Comparison of ENCODE assay signal across 1 cellular context in the genomic region with DNA sequence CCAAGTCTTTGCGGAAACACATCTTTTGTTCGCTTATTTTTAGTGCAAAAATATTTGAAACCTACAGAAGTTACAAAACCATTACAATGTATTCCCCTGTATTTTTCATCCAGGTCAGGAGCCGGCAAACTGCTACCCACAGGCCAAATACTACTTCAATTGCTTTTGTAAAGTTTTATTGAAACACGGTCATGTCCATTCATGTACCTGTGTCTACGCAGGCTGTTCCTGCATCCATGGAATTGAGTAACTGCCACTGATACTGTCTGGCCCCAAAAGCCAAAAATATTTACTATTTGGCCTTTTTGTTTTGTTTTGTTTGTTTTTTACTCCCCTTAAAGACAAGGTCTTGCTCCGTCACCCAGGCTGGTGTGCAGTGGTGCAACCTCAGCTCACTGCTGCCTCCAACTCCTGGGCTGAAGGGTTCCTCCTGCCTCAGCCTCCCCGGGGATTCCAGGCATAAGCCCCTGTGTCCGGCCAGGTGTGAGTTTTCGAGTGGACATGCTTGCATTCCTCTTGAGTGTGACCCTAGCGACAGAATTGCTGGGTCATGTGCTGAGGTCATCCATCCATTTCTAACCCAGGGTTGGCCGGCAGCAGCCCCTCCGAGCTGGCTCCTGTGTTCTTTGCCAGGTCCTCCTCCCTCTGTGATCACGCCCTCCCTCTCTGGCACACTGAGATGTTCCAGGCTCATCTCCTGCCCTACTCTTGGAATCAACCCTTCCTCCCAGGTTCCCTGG.
TF ChIP-seq lines count a peak whose summit lies in the region.

No MANE protein-coding gene starts in this region.

TF ChIP-seq in K562, 482 proteins besides CTCF, POLR2A, EP300 and RAD21:
- TF ChIP-seq ZNF384 (IDR thresholded peaks at IDR 0.05; ENCODE audit: low read depth, low read length) (no peak), ZNF431 (CRISPR knock-in tag; IDR thresholded peaks at IDR 0.05) (no peak), ZNF668 (CRISPR knock-in tag; IDR thresholded peaks at IDR 0.05) (no peak), ZBTB40 (IDR thresholded peaks at IDR 0.05) (peak; percentile 84), ZBTB40 (CRISPR knock-in tag; IDR thresholded peaks at IDR 0.05) (no peak), ZNF316 (IDR thresholded peaks at IDR 0.05) (peak; percentile 42; the same call in 1 of the 2 replicates), ZNF253 (CRISPR knock-in tag; conservative IDR thresholded peaks at IDR 0.05) (no peak), JUND (IDR thresholded peaks at IDR 0.05; ENCODE audit: borderline replicate concordance, low read depth, low read length) (no peak; the same call in 1 of the 2 replicates), JUND (tag; IDR thresholded peaks at IDR 0.05; ENCODE audit: borderline replicate concordance, low read depth, low read length) (0 out of 3 replicates have a peak, but pooled peaks have one; percentile 24), NFIC (IDR thresholded peaks at IDR 0.05) (0 out of 2 replicates have a peak, but pooled peaks have one; percentile 17), MTA1 (IDR thresholded peaks at IDR 0.05; ENCODE audit: borderline replicate concordance) (no peak), C11orf30 (IDR thresholded peaks at IDR 0.05; ENCODE audit: low read depth) (peak; percentile 53; the same call in 1 of the 2 replicates), NFE2 (IDR thresholded peaks at IDR 0.05; ENCODE audit: low read depth) (peak; percentile 50), MAFG (tag; conservative IDR thresholded peaks at IDR 0.05) (0 out of 2 replicates have a peak, but pooled peaks have one; percentile 8), CXXC5 (CRISPR knock-in tag; IDR thresholded peaks at IDR 0.05) (no peak), YBX1 (IDR thresholded peaks at IDR 0.05) (no peak), CHD7 (IDR thresholded peaks at IDR 0.05; ENCODE audit: low read depth, low read length) (no peak), PHF21A (IDR thresholded peaks at IDR 0.05; ENCODE audit: borderline replicate concordance, low read depth) (no peak)
- TF ChIP-seq, protein P1, sequence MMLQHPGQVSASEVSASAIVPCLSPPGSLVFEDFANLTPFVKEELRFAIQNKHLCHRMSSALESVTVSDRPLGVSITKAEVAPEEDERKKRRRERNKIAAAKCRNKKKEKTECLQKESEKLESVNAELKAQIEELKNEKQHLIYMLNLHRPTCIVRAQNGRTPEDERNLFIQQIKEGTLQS (IDR thresholded peaks at IDR 0.05): peak; percentile 37; the same call in 1 of the 2 replicates
- TF ChIP-seq, protein P1 (CRISPR knock-in tag; conservative IDR thresholded peaks at IDR 0.05): no peak
- TF ChIP-seq, protein P2, sequence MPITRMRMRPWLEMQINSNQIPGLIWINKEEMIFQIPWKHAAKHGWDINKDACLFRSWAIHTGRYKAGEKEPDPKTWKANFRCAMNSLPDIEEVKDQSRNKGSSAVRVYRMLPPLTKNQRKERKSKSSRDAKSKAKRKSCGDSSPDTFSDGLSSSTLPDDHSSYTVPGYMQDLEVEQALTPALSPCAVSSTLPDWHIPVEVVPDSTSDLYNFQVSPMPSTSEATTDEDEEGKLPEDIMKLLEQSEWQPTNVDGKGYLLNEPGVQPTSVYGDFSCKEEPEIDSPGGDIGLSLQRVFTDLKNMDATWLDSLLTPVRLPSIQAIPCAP (CRISPR knock-in tag; IDR thresholded peaks at IDR 0.05; ENCODE audit: borderline replicate concordance): no peak
- TF ChIP-seq, protein P3, sequence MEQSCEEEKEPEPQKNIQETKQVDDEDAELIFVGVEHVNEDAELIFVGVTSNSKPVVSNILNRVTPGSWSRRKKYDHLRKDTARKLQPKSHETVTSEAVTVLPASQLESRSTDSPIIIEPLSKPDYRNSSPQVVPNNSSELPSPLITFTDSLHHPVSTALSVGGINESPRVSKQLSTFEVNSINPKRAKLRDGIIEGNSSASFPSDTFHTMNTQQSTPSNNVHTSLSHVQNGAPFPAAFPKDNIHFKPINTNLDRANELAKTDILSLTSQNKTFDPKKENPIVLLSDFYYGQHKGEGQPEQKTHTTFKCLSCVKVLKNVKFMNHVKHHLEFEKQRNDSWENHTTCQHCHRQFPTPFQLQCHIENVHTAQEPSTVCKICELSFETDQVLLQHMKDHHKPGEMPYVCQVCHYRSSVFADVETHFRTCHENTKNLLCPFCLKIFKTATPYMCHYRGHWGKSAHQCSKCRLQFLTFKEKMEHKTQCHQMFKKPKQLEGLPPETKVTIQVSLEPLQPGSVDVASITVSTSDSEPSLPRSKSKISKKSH (CRISPR knock-in tag; IDR thresholded peaks at IDR 0.05): no peak
